ENCODE assay signal across 8 cellular contexts in the genomic region with DNA sequence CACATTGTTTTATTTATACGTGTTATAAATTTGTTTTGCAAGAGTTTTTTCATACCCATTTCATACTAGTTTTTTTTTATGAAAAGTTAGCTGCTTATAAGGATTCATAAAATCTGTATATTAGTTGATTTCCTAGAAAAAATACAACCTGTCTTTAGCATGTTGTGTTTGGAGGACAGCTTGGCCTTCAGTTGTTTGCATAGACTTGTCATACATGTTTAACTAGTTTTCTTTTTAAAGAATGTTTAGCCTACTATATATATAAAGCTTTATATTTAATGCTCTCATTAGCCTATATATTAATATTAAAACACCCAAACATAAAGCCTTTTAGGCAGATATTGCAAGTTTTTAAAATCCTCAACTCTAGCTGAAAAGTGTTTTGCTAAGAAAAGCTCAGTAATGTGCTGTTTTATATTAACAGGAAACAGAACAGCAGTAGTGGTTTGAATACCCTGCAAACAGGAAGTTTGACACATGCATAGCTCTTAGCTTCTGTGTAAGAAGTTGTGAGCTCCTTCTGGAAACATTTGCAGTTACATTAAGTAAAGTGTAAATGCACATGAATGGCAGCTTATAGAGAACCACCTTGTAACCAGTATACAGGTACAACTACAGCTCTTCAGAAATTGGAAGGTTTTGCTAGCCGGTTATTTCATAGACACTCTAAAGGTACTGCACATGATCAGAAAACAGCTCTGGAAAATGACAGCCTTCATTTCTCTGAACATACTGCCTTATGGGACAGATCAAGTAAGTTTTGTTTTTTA. TPM values are rescaled to one million over a fixed set of nuclear protein-coding genes. Genes with fewer than 3 reads are reported as not detected.
DNase-seq lines count a peak whose midpoint lies in the region; ATAC-seq and TF ChIP-seq lines count a peak whose summit lies in the region.

TSS of gene PRKACB (plus strand) at position 476 of the 770 bp plus-strand sequence. CDS start at position 567, 91 bp downstream.

- H3K36me3 ChIP-seq in KOPT-K1 (ENCODE audit: insufficient read depth, low read length) (no peaks in the 10 kb centered on the region; the same call in 1 of the 2 replicates), heart right ventricle (no peaks in the 10 kb centered on the region), spleen (no peaks in the 10 kb centered on the region)

- H3K27ac Mint-ChIP-seq in activated naive CD4-positive, alpha-beta T cell treated with anti-CD3 and anti-CD28 coated beads, Interleukin-2, amount 50 U/mL, for 72 hours = peak within 1 kb of the TSS; percentile 95

- no peaks in the 10 kb centered on the region for H3K27me3 ChIP-seq in heart right ventricle
- no peaks in the 10 kb centered on the region for H3K27me3 ChIP-seq in spleen (replicated peaks in 1 of 7)

- intact Hi-C loops in heart right ventricle (cut with DNase I) = loop anchor here in 7 of 10 donors (5.0 to 10.0 kb wide), 8 partner anchors 283 to 631 kb away; no protein-coding TSS in a partner anchor
- intact Hi-C loops in spleen (cut with DNase I; ENCODE audit: low total_unique reads) = loop anchor here (5.0 to 10.0 kb wide), 2 partner anchors 288 to 481 kb away; no protein-coding TSS in a partner anchor

- H3K4me1 ChIP-seq in heart right ventricle = peaks cover 0 to 29% (median 0%) of the 10 kb centered on the region in 9 donors
- H3K4me1 ChIP-seq in spleen = peaks cover 8 to 79% (median 49%) of the 10 kb centered on the region in 6 donors

- CTCF ChIA-PET in GM10248 (lab: Yijun Ruan, JAX) = interaction anchor here (0.8 to 8.5 kb wide), 13 partner anchors 12 to 628 kb away, joined by 3 to 71 read pairs (median 4); partner anchors contain the start of gene TTLL7

- H3K36me3 Mint-ChIP-seq in activated naive CD4-positive, alpha-beta T cell treated with anti-CD3 and anti-CD28 coated beads, Interleukin-2, amount 50 U/mL, for 72 hours = peaks cover 0 to 5% of the 10 kb centered on the region in 2 donors

- H3K9me3 ChIP-seq in KOPT-K1 (ENCODE audit: insufficient read depth, low read length, poor library complexity, severe bottlenecking) (peaks cover 3% of the 10 kb centered on the region), heart right ventricle (peaks cover 0 to 7% (median 0%) of the 10 kb centered on the region in 11 donors), spleen (peaks cover 0 to 7% (median 4%) of the 10 kb centered on the region in 8 donors)

- TF ChIP-seq POLR2A in spleen (IDR thresholded peaks at IDR 0.05) = peak in 1 of 3 donors; percentile 55

- H3K27ac ChIP-seq in KOPT-K1 (ENCODE audit: low read depth, low read length, poor library complexity, severe bottlenecking) (peak within 1 kb of the TSS; percentile 91), heart right ventricle (peak within 1 kb of the TSS in 1 of 10 donors; percentile 78), spleen (peak within 1 kb of the TSS; percentile 10 to 85 (median 78))

- 57 to 58% methylated on average over 2 of the region's 2 CpGs for WGBS in heart right ventricle, 2 donors
- WGBS in spleen, 5 donors = 25 to 34% (median 30%) methylated on average over 2 of the region's 2 CpGs

- H3K4me3 ChIP-seq in heart right ventricle = peak within 1 kb of the TSS in 5 of 10 donors; percentile 6 to 50 (median 13)
- H3K4me3 ChIP-seq in spleen = peak within 1 kb of the TSS; percentile 1 to 65 (median 30)

- TF ChIP-seq CTCF in GM10248 (IDR thresholded peaks at IDR 0.05; ENCODE audit: control extremely low read depth, extremely low read depth, low read depth, missing control alignments) = no peak
- no peak for TF ChIP-seq CTCF in heart right ventricle (IDR thresholded peaks at IDR 0.05)
- TF ChIP-seq CTCF in spleen (IDR thresholded peaks at IDR 0.05 in 8 of 11, conservative IDR thresholded peaks at IDR 0.05 in 3 of 11) = no peak

- peak; percentile 18 for DNase-seq in GM10248 (ENCODE audit: extremely low spot score)
- DNase-seq in activated naive CD4-positive, alpha-beta T cell treated with anti-CD3 and anti-CD28 coated beads, Interleukin-2, amount 50 U/mL, for 72 hours (ENCODE audit: low spot score in 2 of 2) = no peak
- no peak for DNase-seq in heart right ventricle
- no peak for DNase-seq in spleen
- DNase-seq in stimulated activated CD4-positive, alpha-beta T cell treated with anti-CD3 and anti-CD28 coated beads, Interleukin-15, amount 100 ng/mL, for 24 hours = no peak
- DNase-seq in stimulated activated CD4-positive, alpha-beta T cell treated with anti-CD3 and anti-CD28 coated beads, Interleukin-2, amount 100 ng/mL, for 48 hours = no peak

- POLR2A ChIA-PET in GM10248 (lab: Yijun Ruan, JAX) = no interaction called here

- ATAC-seq in GM21576 (IDR thresholded peaks at IDR 0.05; ENCODE audit: unreplicated experiment) = peak; percentile 98
- peak; percentile 85 to 90 for ATAC-seq in activated naive CD4-positive, alpha-beta T cell treated with anti-CD3 and anti-CD28 coated beads, Interleukin-2, amount 50 U/mL, for 72 hours
- ATAC-seq in heart right ventricle = peak in 5 of 8 donors; percentile 28 to 58 (median 50)

- H3K9me3 Mint-ChIP-seq in activated naive CD4-positive, alpha-beta T cell treated with anti-CD3 and anti-CD28 coated beads, Interleukin-2, amount 50 U/mL, for 72 hours = no peaks in the 10 kb centered on the region

RNA-seq across cellular contexts. Expression of gene PRKACB, which starts in this region (rescaled TPM):
- total RNA-seq in activated naive CD4-positive, alpha-beta T cell treated with anti-CD3 and anti-CD28 coated beads, Interleukin-2, amount 50 U/mL, for 72 hours = 10 to 100 TPM; 20.7 to 25.2 TPM
- total RNA-seq in heart right ventricle (10 to 100 TPM; 28.4 to 49.1 (median 43.0) TPM), spleen (10 to 100 TPM; 55.6 to 93.0 (median 73.4) TPM)
- polyA plus RNA-seq in heart right ventricle (10 to 100 TPM in 1 of 2 donors, 1 to 10 TPM in 1; 6.4 to 10.9 TPM), spleen (10 to 100 TPM; 21.0 to 32.5 (median 31.0) TPM)
